In the genomic region with DNA sequence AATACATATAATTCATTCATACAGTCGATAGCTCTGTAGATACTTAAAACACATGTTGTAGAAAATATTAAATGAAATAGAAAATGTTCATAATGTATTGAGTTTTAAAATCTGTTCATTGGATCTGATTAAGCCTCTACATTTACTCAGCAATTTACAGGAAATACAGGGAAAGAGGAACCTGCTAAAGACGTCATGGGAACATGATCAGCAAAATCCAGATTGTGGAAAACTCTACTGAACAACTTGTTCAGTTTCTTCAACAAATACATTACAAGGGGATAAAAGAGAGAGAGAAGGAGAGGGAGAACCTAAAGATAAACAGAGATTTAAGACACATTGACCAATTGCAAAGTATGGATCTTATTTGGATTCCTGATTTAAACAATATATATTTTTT, we compare ENCODE assay signal across 33 cellular contexts.
"Had no signal": no experiment of that assay in that cellular context is flagged by ENCODE, and none has a peak within 500 bp of the region (broad histone marks: within the 10 kb centered on the region; RNA-seq: fewer than 3 reads in every experiment).

No MANE protein-coding gene starts in this region.

- H3K36me3 ChIP-seq: ascending aorta, cardiac muscle cell, colonic mucosa, gastroesophageal sphincter, ovary, prostate gland, thyroid gland had no signal

- H3K4me1 ChIP-seq: ascending aorta, colonic mucosa, gastroesophageal sphincter, prostate gland, thyroid gland had no signal

- H3K79me2 ChIP-seq: hepatocyte had no signal

- H3K27me3 ChIP-seq: ascending aorta, cardiac muscle cell, colonic mucosa, gastroesophageal sphincter, hepatocyte, ovary, thyroid gland had no signal

- H3K9me3 ChIP-seq: colonic mucosa, ovary, prostate gland, thyroid gland had no signal

- H3K4me3 ChIP-seq: ascending aorta, cardiac muscle cell, colonic mucosa, gastroesophageal sphincter, hepatocyte, ovary, prostate gland, skin epidermis, thyroid gland had no signal

- DNase-seq: activated CD4-positive, alpha-beta T cell treated with anti-CD3 and anti-CD28 coated beads for 4 hours; activated CD4-positive, alpha-beta T cell treated with anti-CD3 and anti-CD28 coated beads, Interleukin-2, amount 50 U/mL, for 4 hours; activated effector memory CD4-positive, alpha-beta T cell treated with Interleukin-2 at 50 U/mL for 16 hours; activated naive CD4-positive, alpha-beta T cell treated with Interleukin-2 at 50 U/mL for 16 hours; activated naive CD8-positive, alpha-beta T cell treated with anti-CD3 and anti-CD28 coated beads, Interleukin-2, amount 10 ng/mL, durations not matched to agents 7 days and 5 days; activated T-cell treated with anti-CD3 and anti-CD28 coated beads for 4 hours; activated T-cell treated with anti-CD3 and anti-CD28 coated beads, Interleukin-2, amount 50 U/mL, for 72 hours; cerebellar nuclear complex; colonic mucosa; effector memory CD8-positive, alpha-beta T cell; erythroblast; left cardiac atrium; left ventricle myocardium superior; midbrain; naive thymus-derived CD4-positive, alpha-beta T cell; ovary; retina; stimulated activated CD4-positive, alpha-beta T cell treated with anti-CD3 and anti-CD28 coated beads, Interleukin-12 subunit alpha, Interleukin-12 subunit beta, amount 100 ng/mL, for 4 hours; stimulated activated CD4-positive, alpha-beta T cell treated with anti-CD3 and anti-CD28 coated beads, Interleukin-4, amount 100 ng/mL, for 24 hours; stimulated activated naive CD8-positive, alpha-beta T cell treated with anti-CD3 and anti-CD28 coated beads, Interleukin-15, amount 100 ng/mL, for 72 hours; substantia nigra; T-helper 2 cell; thyroid gland had no signal

- H3K4me2 ChIP-seq: hepatocyte had no signal

- H2AFZ ChIP-seq: hepatocyte had no signal

- H3K27ac ChIP-seq: ascending aorta, cardiac muscle cell, colonic mucosa, gastroesophageal sphincter, hepatocyte, ovary, prostate gland, skin epidermis, thyroid gland, VCaP had no signal

- ATAC-seq: activated T-cell treated with anti-CD3 and anti-CD28 coated beads, Interleukin-2, amount 50 U/mL, for 72 hours; effector memory CD8-positive, alpha-beta T cell; gastroesophageal sphincter; left cardiac atrium; left ventricle myocardium superior; naive thymus-derived CD4-positive, alpha-beta T cell; sciatic nerve; stimulated activated effector memory CD8-positive, alpha-beta T cell treated with anti-CD3 and anti-CD28 coated beads, Interleukin-12 subunit alpha, Interleukin-12 subunit beta, amount 100 ng/mL, for 72 hours; stimulated activated naive CD8-positive, alpha-beta T cell treated with anti-CD3 and anti-CD28 coated beads, Interleukin-15, amount 100 ng/mL, for 72 hours had no signal

- FAIRE-seq: keratinocyte had no signal
